ENCODE assay signal across 8 cellular contexts in genomic region chr1:39183503-39184353, GRCh38. TPM values are rescaled to one million over a fixed set of nuclear protein-coding genes. Genes with fewer than 3 reads are reported as not detected.
DNase-seq lines count a peak whose midpoint lies in the region; TF ChIP-seq lines count a peak whose summit lies in the region.

No MANE protein-coding gene starts in this region.

- H3K27ac ChIP-seq in HUES64 (ENCODE audit: low read depth, low read length), result 0 out of 2 replicates have a peak overlapping the region, but pooled peaks have one; percentile 16

- H3K4me3 ChIP-seq in HUES64 (ENCODE audit: low read length) (no peak overlapping the region), skeletal muscle cell (ENCODE audit: low read depth, low read length) (no peak overlapping the region)

- peak; percentile 69 for TF ChIP-seq CTCF in GM12872 (IDR thresholded peaks at IDR 0.05; ENCODE audit: insufficient read depth, low read depth, low read length)

- no peaks in the 10 kb centered on the region for H3K9me3 ChIP-seq in HUES64 (ENCODE audit: insufficient read depth, low read depth, low read length)

- H3K36me3 ChIP-seq in HUES64 (ENCODE audit: insufficient read depth, low read length), result no peaks in the 10 kb centered on the region

- WGBS in HUES64, result 85% methylated on average over 4 of the region's 4 CpGs

- H3K27me3 ChIP-seq in HUES64 (ENCODE audit: insufficient read depth, low read length), result no peaks in the 10 kb centered on the region

- H3K9ac ChIP-seq in HUES64 (ENCODE audit: low read depth, low read length), result no peak overlapping the region

- peak; percentile 86 to 92 for DNase-seq in SHP77 (lab: John Stamatoyannopoulos, UW)
- peak; percentile 63 to 68 for DNase-seq in activated T-helper 1 cell treated with anti-CD3 and anti-CD28 coated beads, Interleukin-2, amount 50 U/mL, for 16 hours (ENCODE audit: low read depth in 1 of 2, low spot score in 1 of 2)
- peak; percentile 96 for DNase-seq in glomerular visceral epithelial cell (ENCODE audit: extremely low spot score)
- peak; percentile 57 for DNase-seq in skeletal muscle cell (ENCODE audit: low read depth)
- DNase-seq in DMS79 treated with DMSO at 0.1 percent for 48 hours (lab: John Stamatoyannopoulos, UW), result no peak
- no peak for DNase-seq in mesenteric fat pad (ENCODE audit: low spot score)

- H3K4me1 ChIP-seq in HUES64 (ENCODE audit: insufficient read depth, low read length), result peaks cover 35% of the 10 kb centered on the region

RNA-seq across cellular contexts. Expression of gene MACF1, which starts 20.8 kb away (rescaled TPM):
- polyA plus RNA-seq in HUES64 (2013, experiment 1 of 2), result 76.3 TPM
- 81.7 TPM for polyA plus RNA-seq in HUES64 (2013, experiment 2 of 2)
- total RNA-seq in mesenteric fat pad, result 386 TPM

Comparison
In these comparisons a context has a peak if more than half of its experiments do, and no peak if none do; other contexts are left out.
1. DNase-seq: peak in SHP77 (2 of 2), activated T-helper 1 cell treated with anti-CD3 and anti-CD28 coated beads, Interleukin-2, amount 50 U/mL, for 16 hours (2 of 2), glomerular visceral epithelial cell (single experiment) and skeletal muscle cell (single experiment); none in DMS79 treated with DMSO at 0.1 percent for 48 hours (single experiment) and mesenteric fat pad (single experiment).